16 cellular contexts compared by ENCODE assay signal in the genomic region with DNA sequence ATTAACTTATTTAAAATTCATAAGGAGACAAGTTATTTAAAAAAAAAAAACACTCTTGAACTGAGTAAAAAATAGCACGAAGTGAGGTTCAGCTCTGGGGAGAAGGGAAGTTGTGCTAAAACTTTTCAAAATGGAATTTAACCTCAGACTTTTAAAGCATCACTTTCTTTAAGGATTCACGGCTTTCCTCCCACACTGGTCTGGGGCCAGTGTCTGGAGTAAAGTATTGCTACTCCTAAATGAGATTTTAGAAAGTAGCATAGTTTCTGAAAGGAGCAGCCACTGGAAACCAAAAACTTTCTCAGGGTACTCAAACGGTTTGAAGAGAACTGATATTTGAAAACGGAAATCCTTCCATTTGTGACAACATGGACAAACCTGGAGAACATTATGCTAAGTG.
"Had no signal": no experiment of that assay in that cellular context is flagged by ENCODE, and none has a peak within 500 bp of the region (broad histone marks: within the 10 kb centered on the region; RNA-seq: fewer than 3 reads in every experiment).

No MANE protein-coding gene starts in this region.

- H3K27me3 ChIP-seq: ascending aorta, hepatocyte, sigmoid colon had no signal

- H3K4me3 ChIP-seq: ascending aorta, hepatocyte, sigmoid colon had no signal

- H3K4me2 ChIP-seq: hepatocyte had no signal

- H3K9me3 ChIP-seq: ascending aorta, sigmoid colon had no signal

- H3K4me1 ChIP-seq: ascending aorta had no signal

- H2AFZ ChIP-seq: hepatocyte had no signal

- H3K4me3 Mint-ChIP-seq: activated CD4-positive, alpha-beta memory T cell treated with anti-CD3 and anti-CD28 coated beads, Interleukin-2, amount 10 ng/mL, durations not matched to agents 7 days and 5 days; activated CD4-positive, alpha-beta T cell treated with anti-CD3 and anti-CD28 coated beads for 36 hours; activated naive CD8-positive, alpha-beta T cell treated with anti-CD3 and anti-CD28 coated beads, Interleukin-2, amount 10 ng/mL, durations not matched to agents 7 days and 5 days; natural killer cell; stimulated activated naive CD8-positive, alpha-beta T cell treated with anti-CD3 and anti-CD28 coated beads, Interleukin-15, Interleukin-2, amounts not matched to agents 100 ng/mL and 50 ng/mL, for 24 hours had no signal

- H3K27ac ChIP-seq: ascending aorta, hepatocyte had no signal

- H3K36me3 Mint-ChIP-seq: activated naive CD8-positive, alpha-beta T cell treated with anti-CD3 and anti-CD28 coated beads, Interleukin-2, amount 10 ng/mL, durations not matched to agents 7 days and 5 days; natural killer cell had no signal

- H3K36me3 ChIP-seq: ascending aorta, sigmoid colon had no signal

- DNase-seq: activated CD4-positive, alpha-beta memory T cell treated with anti-CD3 and anti-CD28 coated beads, Interleukin-2, amount 10 ng/mL, durations not matched to agents 7 days and 5 days; activated CD4-positive, alpha-beta T cell treated with anti-CD3 and anti-CD28 coated beads for 36 hours; activated gamma-delta T cell treated with Interleukin-2 at 50 U/mL for 16 hours; activated naive CD8-positive, alpha-beta T cell treated with anti-CD3 and anti-CD28 coated beads, Interleukin-2, amount 10 ng/mL, durations not matched to agents 7 days and 5 days; activated T-cell treated with anti-CD3 and anti-CD28 coated beads, Interleukin-2, amount 50 U/mL, for 48 hours; cortex of kidney; effector memory CD4-positive, alpha-beta T cell; kidney; natural killer cell; sigmoid colon; stimulated activated CD4-positive, alpha-beta T cell treated with anti-CD3 and anti-CD28 coated beads, Interleukin-15, amount 100 ng/mL, for 24 hours; stimulated activated CD4-positive, alpha-beta T cell treated with anti-CD3 and anti-CD28 coated beads, Interleukin-4, amount 100 ng/mL, for 24 hours; T-helper 9 cell had no signal

- ATAC-seq: activated CD4-positive, alpha-beta T cell treated with anti-CD3 and anti-CD28 coated beads for 36 hours; natural killer cell had no signal

- H3K4me1 Mint-ChIP-seq: activated CD4-positive, alpha-beta T cell treated with anti-CD3 and anti-CD28 coated beads for 36 hours had no signal

- H3K27ac Mint-ChIP-seq: activated CD4-positive, alpha-beta memory T cell treated with anti-CD3 and anti-CD28 coated beads, Interleukin-2, amount 10 ng/mL, durations not matched to agents 7 days and 5 days; activated CD4-positive, alpha-beta T cell treated with anti-CD3 and anti-CD28 coated beads for 36 hours; activated naive CD8-positive, alpha-beta T cell treated with anti-CD3 and anti-CD28 coated beads, Interleukin-2, amount 10 ng/mL, durations not matched to agents 7 days and 5 days; natural killer cell; stimulated activated naive CD8-positive, alpha-beta T cell treated with anti-CD3 and anti-CD28 coated beads, Interleukin-15, Interleukin-2, amounts not matched to agents 100 ng/mL and 50 ng/mL, for 24 hours had no signal

- H3K9me3 Mint-ChIP-seq: activated CD4-positive, alpha-beta memory T cell treated with anti-CD3 and anti-CD28 coated beads, Interleukin-2, amount 10 ng/mL, durations not matched to agents 7 days and 5 days; activated naive CD8-positive, alpha-beta T cell treated with anti-CD3 and anti-CD28 coated beads, Interleukin-2, amount 10 ng/mL, durations not matched to agents 7 days and 5 days; natural killer cell; stimulated activated naive CD8-positive, alpha-beta T cell treated with anti-CD3 and anti-CD28 coated beads, Interleukin-15, Interleukin-2, amounts not matched to agents 100 ng/mL and 50 ng/mL, for 24 hours had no signal
